1 cellular context compared by ENCODE assay signal in genomic region chr16:1528921-1529537, GRCh38.
TF ChIP-seq lines count a peak whose summit lies in the region.

No MANE protein-coding gene starts in this region.

TF ChIP-seq in IMR-90, 13 proteins besides CTCF, POLR2A, EP300 and RAD21:
- TF ChIP-seq BHLHE40 (IDR thresholded peaks at IDR 0.05; ENCODE audit: low read depth, low read length) (no peak), RCOR1 (IDR thresholded peaks at IDR 0.05; ENCODE audit: insufficient replicate concordance, low read length) (no peak), SMC3 (IDR thresholded peaks at IDR 0.05; ENCODE audit: low read depth, low read length) (no peak), NFE2L2 (IDR thresholded peaks at IDR 0.05; ENCODE audit: low read depth, low read length) (no peak), MAZ (IDR thresholded peaks at IDR 0.05; ENCODE audit: borderline replicate concordance, low read depth, low read length) (no peak), CEBPB (IDR thresholded peaks at IDR 0.05; ENCODE audit: low read depth, low read length) (no peak), FOS (IDR thresholded peaks at IDR 0.05; ENCODE audit: low read depth, low read length) (no peak), CHD1 (IDR thresholded peaks at IDR 0.05; ENCODE audit: low read depth, low read length) (no peak), USF2 (IDR thresholded peaks at IDR 0.05; ENCODE audit: low read depth, low read length) (no peak), MAFK (IDR thresholded peaks at IDR 0.05; ENCODE audit: low read depth, low read length) (no peak), MXI1 (IDR thresholded peaks at IDR 0.05; ENCODE audit: borderline replicate concordance, low read depth, low read length) (no peak), RFX5 (IDR thresholded peaks at IDR 0.05; ENCODE audit: low read depth, low read length) (no peak)
- TF ChIP-seq, protein P1, sequence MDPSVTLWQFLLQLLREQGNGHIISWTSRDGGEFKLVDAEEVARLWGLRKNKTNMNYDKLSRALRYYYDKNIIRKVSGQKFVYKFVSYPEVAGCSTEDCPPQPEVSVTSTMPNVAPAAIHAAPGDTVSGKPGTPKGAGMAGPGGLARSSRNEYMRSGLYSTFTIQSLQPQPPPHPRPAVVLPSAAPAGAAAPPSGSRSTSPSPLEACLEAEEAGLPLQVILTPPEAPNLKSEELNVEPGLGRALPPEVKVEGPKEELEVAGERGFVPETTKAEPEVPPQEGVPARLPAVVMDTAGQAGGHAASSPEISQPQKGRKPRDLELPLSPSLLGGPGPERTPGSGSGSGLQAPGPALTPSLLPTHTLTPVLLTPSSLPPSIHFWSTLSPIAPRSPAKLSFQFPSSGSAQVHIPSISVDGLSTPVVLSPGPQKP (IDR thresholded peaks at IDR 0.05; ENCODE audit: borderline replicate concordance, low read depth, low read length): no peak
